ENCODE assay signal across 8 cellular contexts in the genomic region with DNA sequence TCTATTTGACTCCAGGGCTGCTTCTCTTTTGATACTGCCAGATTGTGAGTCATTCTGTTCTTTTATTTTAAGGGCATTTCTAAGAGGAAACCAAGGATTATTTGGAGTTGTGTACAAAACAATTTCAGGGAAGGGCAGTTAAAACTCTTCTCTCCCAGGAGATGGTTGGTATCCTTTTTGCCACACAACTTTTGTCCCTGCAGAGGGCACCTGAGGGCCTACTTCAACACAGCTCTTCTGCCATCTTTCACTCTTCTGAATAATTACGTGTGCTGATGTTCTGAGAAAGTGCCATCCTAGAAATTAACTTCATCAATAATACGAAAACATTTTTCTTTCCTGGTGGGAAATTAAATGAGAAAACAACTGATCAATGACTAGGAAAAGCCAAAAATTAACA.
DNase-seq lines count a peak whose midpoint lies in the region; ATAC-seq and TF ChIP-seq lines count a peak whose summit lies in the region.
"Had no signal": no experiment of that assay in that cellular context is flagged by ENCODE, and none has a peak within 500 bp of the region (broad histone marks: within the 10 kb centered on the region; RNA-seq: fewer than 3 reads in every experiment).

No MANE protein-coding gene starts in this region.

- ATAC-seq in WTC11, result peak; percentile 44; the same call in 1 of the 2 replicates
- ATAC-seq in right lobe of liver, result peak in 2 of 4 donors; percentile 35 to 47
- no peak for ATAC-seq in stimulated activated naive CD8-positive, alpha-beta T cell treated with anti-CD3 and anti-CD28 coated beads, Interleukin-15, amount 100 ng/mL, for 72 hours

- no peak overlapping the region for H2BK5ac ChIP-seq in neuronal stem cell (ENCODE audit: low read length)

- H3K4ac ChIP-seq in neuronal stem cell (ENCODE audit: low read length), result no peak overlapping the region

- intact Hi-C loops in right lobe of liver (cut with DNase I), result no loop called here

- H3K4me1 Mint-ChIP-seq in WTC11, result peaks cover 18% of the 10 kb centered on the region
- H3K4me1 Mint-ChIP-seq in stimulated activated naive CD8-positive, alpha-beta T cell treated with anti-CD3 and anti-CD28 coated beads, Interleukin-15, amount 100 ng/mL, for 72 hours, result peaks cover under 1% of the 10 kb centered on the region

- CTCF ChIA-PET in WTC11 (lab: Charles Lee), result interaction anchor here (0.5 kb wide), 1 partner anchor 385 kb away, joined by 3 read pairs; no protein-coding TSS in a partner anchor

- H2BK15ac ChIP-seq in neuronal stem cell (ENCODE audit: low read length), result no peak overlapping the region

- H3K27me3 ChIP-seq in right lobe of liver (no peaks in the 10 kb centered on the region), neuronal stem cell (ENCODE audit: control insufficient read depth in 3 of 3, insufficient read depth in 3 of 3, low read depth in 1 of 3, low read length in 3 of 3) (no peaks in the 10 kb centered on the region)
- H3K27me3 ChIP-seq: neutrophil had no signal

- H3K27me3 Mint-ChIP-seq in WTC11 (ENCODE audit: low read depth), result no peaks in the 10 kb centered on the region; the same call in 1 of the 2 replicates
- peaks cover 8% of the 10 kb centered on the region for H3K27me3 Mint-ChIP-seq in stimulated activated naive CD8-positive, alpha-beta T cell treated with anti-CD3 and anti-CD28 coated beads, Interleukin-15, amount 100 ng/mL, for 72 hours

- H3K4me1 ChIP-seq in right lobe of liver, result no peaks in the 10 kb centered on the region
- no peaks in the 10 kb centered on the region for H3K4me1 ChIP-seq in neuronal stem cell (ENCODE audit: control insufficient read depth in 2 of 2, insufficient read depth in 1 of 2, low read depth in 1 of 2, low read length in 2 of 2)

- H2AK5ac ChIP-seq in neuronal stem cell (ENCODE audit: low read depth, low read length), result no peak overlapping the region

- no peak overlapping the region for H3K9ac ChIP-seq in neuronal stem cell (ENCODE audit: low read depth, low read length, poor library complexity)

- H3K9me3 Mint-ChIP-seq in WTC11, result no peaks in the 10 kb centered on the region
- no peaks in the 10 kb centered on the region for H3K9me3 Mint-ChIP-seq in stimulated activated naive CD8-positive, alpha-beta T cell treated with anti-CD3 and anti-CD28 coated beads, Interleukin-15, amount 100 ng/mL, for 72 hours

- POLR2A ChIA-PET in WTC11 (lab: Charles Lee), result no interaction called here

- no peak for TF ChIP-seq POLR2A in right lobe of liver (IDR thresholded peaks at IDR 0.05)

- no peaks in the 10 kb centered on the region for H3K9me3 ChIP-seq in right lobe of liver
- no peaks in the 10 kb centered on the region for H3K9me3 ChIP-seq in neuronal stem cell (replicated peaks in 1 of 2; ENCODE audit: control insufficient read depth in 2 of 2, insufficient read depth in 1 of 2, low read depth in 1 of 2, low read length in 2 of 2)
- H3K9me3 ChIP-seq: neutrophil had no signal

- no peak overlapping the region for H3K23ac ChIP-seq in neuronal stem cell (ENCODE audit: low read depth, low read length, poor library complexity)

- no peak overlapping the region for H3K14ac ChIP-seq in neuronal stem cell (ENCODE audit: low read length)

- no peak overlapping the region for H4K91ac ChIP-seq in neuronal stem cell (ENCODE audit: low read depth, low read length, poor library complexity)

- H3K27ac ChIP-seq in right lobe of liver (no peak overlapping the region), neuronal stem cell (replicated peaks; ENCODE audit: low read length) (no peak overlapping the region)
- H3K27ac ChIP-seq: neutrophil had no signal

- H3K79me1 ChIP-seq in neuronal stem cell (ENCODE audit: low read depth, low read length), result no peaks in the 10 kb centered on the region

- 23% methylated on average over 2 of the region's 2 CpGs for WGBS in right lobe of liver (ENCODE audit: insufficient coverage, low coverage, low lambda C conversion rate, missing lambda C conversion rate)
- WGBS in neuronal stem cell (ENCODE audit: extremely low coverage in 2 of 2, insufficient read length in 2 of 2, insufficient replicate concordance in 1 of 2), 2 donors, result no CpG with 5 or more reads among the region's 2 CpGs

- no peak overlapping the region for H3K18ac ChIP-seq in neuronal stem cell (ENCODE audit: low read length)

- no peak overlapping the region for H3K4me3 ChIP-seq in HFF-Myc (replicated peaks; ENCODE audit: low read depth, low read length)
- no peak overlapping the region for H3K4me3 ChIP-seq in right lobe of liver
- H3K4me3 ChIP-seq in neuronal stem cell (ENCODE audit: low read length in 2 of 2), result no peak overlapping the region

- no peak overlapping the region for H4K8ac ChIP-seq in neuronal stem cell (ENCODE audit: low read depth, low read length)

- DNase-seq in COR-L47 (lab: John Stamatoyannopoulos, UW) (peak; percentile 6), HFF-Myc (ENCODE audit: extremely low read depth, low read depth) (no peak), WTC11 (ENCODE audit: low spot score) (no peak), right lobe of liver (no peak), neuronal stem cell (ENCODE audit: low spot score) (no peak), mucosa of gallbladder (ENCODE audit: low spot score) (no peak)
- DNase-seq in stimulated activated naive CD8-positive, alpha-beta T cell treated with anti-CD3 and anti-CD28 coated beads, Interleukin-15, amount 100 ng/mL, for 72 hours, result no peak

- no peak overlapping the region for H2AFZ ChIP-seq in neuronal stem cell (ENCODE audit: low read length)

- H2BK12ac ChIP-seq in neuronal stem cell (ENCODE audit: low read length), result no peak overlapping the region

- TF ChIP-seq CTCF in HFF-Myc (IDR thresholded peaks at IDR 0.05; ENCODE audit: low read depth, low read length, missing control alignments) (peak; percentile 28), WTC11 (IDR thresholded peaks at IDR 0.05) (no peak), right lobe of liver (IDR thresholded peaks at IDR 0.05) (peak in 3 of 4 donors; percentile 14 to 28 (median 26))

- H3K4me3 Mint-ChIP-seq in WTC11, result no peak overlapping the region
- H3K4me3 Mint-ChIP-seq in stimulated activated naive CD8-positive, alpha-beta T cell treated with anti-CD3 and anti-CD28 coated beads, Interleukin-15, amount 100 ng/mL, for 72 hours, result no peak overlapping the region

- H3K4me2 ChIP-seq in neuronal stem cell (ENCODE audit: insufficient read depth, low read length, poor library complexity, severe bottlenecking), result no peak overlapping the region

- H3K27ac Mint-ChIP-seq in WTC11, result no peak overlapping the region
- peak overlapping the region in 1 of 2 donors; percentile 47 for H3K27ac Mint-ChIP-seq in stimulated activated naive CD8-positive, alpha-beta T cell treated with anti-CD3 and anti-CD28 coated beads, Interleukin-15, amount 100 ng/mL, for 72 hours

- no peaks in the 10 kb centered on the region for H3K36me3 Mint-ChIP-seq in WTC11

- no peaks in the 10 kb centered on the region for H3K36me3 ChIP-seq in right lobe of liver
- no peaks in the 10 kb centered on the region for H3K36me3 ChIP-seq in neuronal stem cell (replicated peaks in 1 of 2; ENCODE audit: control insufficient read depth in 2 of 2, insufficient read depth in 2 of 2, low read length in 2 of 2)
- H3K36me3 ChIP-seq: neutrophil had no signal

- H2BK120ac ChIP-seq in neuronal stem cell (ENCODE audit: low read depth, low read length), result no peak overlapping the region

TF ChIP-seq in WTC11, 78 proteins besides CTCF, POLR2A, EP300 and RAD21 (continues in another document):
- no peak for TF ChIP-seq ZNF512 (CRISPR knock-in tag; IDR thresholded peaks at IDR 0.05; ENCODE audit: borderline replicate concordance)
- no peak for TF ChIP-seq ETV6 (CRISPR knock-in tag; IDR thresholded peaks at IDR 0.05)
- no peak for TF ChIP-seq NFYB (CRISPR knock-in tag; conservative IDR thresholded peaks at IDR 0.05; ENCODE audit: low read depth)
- no peak for TF ChIP-seq SOX15 (CRISPR knock-in tag; IDR thresholded peaks at IDR 0.05)
- no peak for TF ChIP-seq ZNF281 (CRISPR knock-in tag; IDR thresholded peaks at IDR 0.05)
- no peak for TF ChIP-seq HMGA2 (CRISPR knock-in tag; IDR thresholded peaks at IDR 0.05)
